9 cellular contexts compared by ENCODE assay signal in the genomic region with DNA sequence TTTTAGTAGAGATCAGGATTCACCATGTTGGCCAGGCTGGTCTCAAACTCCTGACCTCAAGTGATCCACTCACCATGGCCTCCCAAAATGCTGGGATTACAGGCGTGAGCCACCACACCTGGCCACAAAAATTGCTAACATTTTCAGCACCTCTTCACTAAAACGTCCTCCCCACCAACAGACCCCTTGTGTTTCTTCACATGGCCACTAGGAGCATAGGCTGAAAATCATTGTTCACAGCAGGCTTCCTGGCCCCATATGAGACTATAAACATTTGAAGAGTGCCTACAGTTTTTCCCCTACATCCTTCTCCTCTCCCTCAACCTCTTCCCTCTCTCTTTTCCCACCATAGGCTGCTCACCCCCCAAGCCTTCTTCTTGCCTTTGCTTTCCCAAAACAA. TPM values are rescaled to one million over a fixed set of nuclear protein-coding genes. Genes with fewer than 3 reads are reported as not detected.
A peak's percentile ranks its signal among the peaks of the same experiment; 100 is the strongest.
DNase-seq lines count a peak whose midpoint lies in the region; ATAC-seq, FAIRE-seq and TF ChIP-seq lines count a peak whose summit lies in the region.
"Had no signal": no experiment of that assay in that cellular context is flagged by ENCODE, and none has a peak within 500 bp of the region (broad histone marks: within the 10 kb centered on the region; RNA-seq: fewer than 3 reads in every experiment).

No MANE protein-coding gene starts in this region.

- no peaks in the 10 kb centered on the region for H4K20me1 ChIP-seq in HCT116 (ENCODE audit: insufficient read depth)

- FAIRE-seq in RCC 7860 (lab: Jason Lieb, UNC): no peak

- RAD21 ChIA-PET in HCT116 (lab: Charles Lee; ENCODE audit: low non-redundant PET in 1 of 2, low total read pairs in 2 of 2, uncharacterized antibody in 2 of 2, unreplicated experiment in 2 of 2): no interaction called here

- intact Hi-C loops in HCT116 (cut with micrococcal nuclease): no loop called here
- intact Hi-C loops in right lobe of liver (cut with DNase I): no loop called here

- H3K9ac ChIP-seq in HCT116 (ENCODE audit: low read length): no peak overlapping the region

- ATAC-seq in HCT116 (peak; percentile 96), right lobe of liver (no peak), HG02885 (IDR thresholded peaks at IDR 0.05; ENCODE audit: poor library complexity, unreplicated experiment) (no peak)

- H3K79me2 ChIP-seq in HCT116 (ENCODE audit: insufficient read depth, low read length): no peaks in the 10 kb centered on the region

- no peak for TF ChIP-seq POLR2A in HCT116 (IDR thresholded peaks at IDR 0.05; ENCODE audit: borderline replicate concordance, extremely low read depth, insufficient read depth, insufficient read length)
- no peak for TF ChIP-seq POLR2A in right lobe of liver (IDR thresholded peaks at IDR 0.05)

- no peaks in the 10 kb centered on the region for H3K36me3 ChIP-seq in HCT116 (ENCODE audit: control insufficient read depth in 1 of 2, insufficient read depth in 2 of 2, low read length in 2 of 2)
- H3K36me3 ChIP-seq in WERI-Rb-1: no peaks in the 10 kb centered on the region
- H3K36me3 ChIP-seq in right lobe of liver: no peaks in the 10 kb centered on the region

- 46% methylated on average over 2 of the region's 2 CpGs for WGBS in right lobe of liver (ENCODE audit: insufficient coverage, low coverage, low lambda C conversion rate, missing lambda C conversion rate)

- H3K9me2 ChIP-seq in HCT116 (ENCODE audit: insufficient read depth): no peaks in the 10 kb centered on the region

- no TSS peak for BruUV-seq in HCT116 (replicated peaks; lab: Mats Ljungman, UMichigan)

- peak; percentile 7; the same call in 1 of the 2 replicates for TF ChIP-seq RAD21 in HCT116 (IDR thresholded peaks at IDR 0.05; ENCODE audit: low read depth)

- H3K9me3 ChIP-seq in HCT116 (ENCODE audit: control insufficient read depth in 1 of 2, insufficient read depth in 1 of 2, low read depth in 1 of 2, low read length in 2 of 2) (no peaks in the 10 kb centered on the region), WERI-Rb-1 (ENCODE audit: severe bottlenecking) (no peaks in the 10 kb centered on the region), right lobe of liver (no peaks in the 10 kb centered on the region)

- H3K4me1 ChIP-seq in HCT116 (ENCODE audit: control insufficient read depth in 1 of 2, insufficient read depth in 2 of 2, low read length in 2 of 2): peaks cover 0 to 4% of the 10 kb centered on the region in 2 experiments; a peak in 1 of 4 replicates
- no peaks in the 10 kb centered on the region for H3K4me1 ChIP-seq in right lobe of liver

- H3K4me2 ChIP-seq in HCT116 (ENCODE audit: low read length): no peak overlapping the region

- H3K27ac ChIP-seq in HCT116 (ENCODE audit: low read depth, low read length) (no peak overlapping the region), WERI-Rb-1 (no peak overlapping the region), right lobe of liver (no peak overlapping the region)

- peak; percentile 18 for DNase-seq in DMS114 treated with DMSO at 0.1 percent for 48 hours (lab: John Stamatoyannopoulos, UW; ENCODE audit: unreplicated experiment)
- DNase-seq in HCT116 (ENCODE audit: low read depth, low spot score): peak; percentile 48
- peak; percentile 23 for DNase-seq in WERI-Rb-1
- no peak for DNase-seq in right lobe of liver
- DNase-seq in HPDE6-E6E7 (ENCODE audit: extremely low spot score): no peak
- DNase-seq in NCI-H748 (lab: John Stamatoyannopoulos, UW; ENCODE audit: unreplicated experiment): no peak
- DNase-seq in RCC 7860 (ENCODE audit: low spot score): no peak
- DNase-seq: NK-92 treated with Interleukin-12 subunit alpha and Interleukin-12 subunit beta, amount 100 ng/mL, for 24 hours had no signal

- CTCF ChIA-PET in HCT116 (lab: Charles Lee): interaction anchor here (0.5 kb wide), 1 partner anchor 38 kb away, joined by 3 read pairs; no protein-coding TSS in a partner anchor

- H3K4me3 ChIP-seq in HCT116 (replicated peaks in 1 of 2; ENCODE audit: low read depth in 1 of 2, low read length in 2 of 2): no peak overlapping the region
- H3K4me3 ChIP-seq in WERI-Rb-1 (ENCODE audit: low read depth, low read length): no peak overlapping the region
- no peak overlapping the region for H3K4me3 ChIP-seq in right lobe of liver

- peak overlapping the region; percentile 96 for H2AFZ ChIP-seq in HCT116 (ENCODE audit: low read depth, low read length, poor library complexity, severe bottlenecking)

- POLR2A ChIA-PET in HCT116 (lab: Charles Lee): no interaction called here

- TF ChIP-seq CTCF in HCT116 (IDR thresholded peaks at IDR 0.05 in 2 of 3, conservative IDR thresholded peaks at IDR 0.05 in 1 of 3; ENCODE audit: borderline replicate concordance in 1 of 3, insufficient read depth in 1 of 3, low read depth in 2 of 3, low read length in 2 of 3) (peak; percentile 15 to 70 (median 63); a peak in 4 of 6 replicates), WERI-Rb-1 (IDR thresholded peaks at IDR 0.05; ENCODE audit: low read depth, low read length) (peak; percentile 58), right lobe of liver (IDR thresholded peaks at IDR 0.05) (peak; percentile 16 to 24 (median 20))

- H3K27me3 ChIP-seq in HCT116 (ENCODE audit: insufficient read depth, low read length) (no peaks in the 10 kb centered on the region), WERI-Rb-1 (ENCODE audit: insufficient read depth, low read depth, severe bottlenecking) (no peaks in the 10 kb centered on the region), right lobe of liver (no peaks in the 10 kb centered on the region)

TF ChIP-seq in HCT116, 20 proteins besides CTCF, POLR2A, EP300 and RAD21 (continues in another document):
- TF ChIP-seq ZNF274 (IDR thresholded peaks at IDR 0.05; ENCODE audit: low read depth, low read length) (no peak), SP1 (IDR thresholded peaks at IDR 0.05; ENCODE audit: low read depth) (no peak), SRF (IDR thresholded peaks at IDR 0.05; ENCODE audit: low read depth) (no peak), POLR2AphosphoS5 (IDR thresholded peaks at IDR 0.05; ENCODE audit: low read depth, low read length) (no peak), SIN3A (IDR thresholded peaks at IDR 0.05; ENCODE audit: low read depth) (no peak), EZH2phosphoT487 (IDR thresholded peaks at IDR 0.05; ENCODE audit: borderline replicate concordance) (no peak), ZFX (IDR thresholded peaks at IDR 0.05) (no peak), FOSL1 (IDR thresholded peaks at IDR 0.05; ENCODE audit: low read depth) (no peak), CEBPB (IDR thresholded peaks at IDR 0.05; ENCODE audit: low read depth) (no peak), JUND (IDR thresholded peaks at IDR 0.05) (no peak), TCF7L2 (IDR thresholded peaks at IDR 0.05; ENCODE audit: borderline replicate concordance, extremely low read depth, insufficient read depth, insufficient read length) (no peak), ELF1 (IDR thresholded peaks at IDR 0.05; ENCODE audit: borderline replicate concordance, low read depth) (no peak), MAX (IDR thresholded peaks at IDR 0.05) (no peak), ZBTB33 (IDR thresholded peaks at IDR 0.05; ENCODE audit: extremely low read depth, insufficient replicate concordance, low read length) (no peak)
- TF ChIP-seq, protein P1, sequence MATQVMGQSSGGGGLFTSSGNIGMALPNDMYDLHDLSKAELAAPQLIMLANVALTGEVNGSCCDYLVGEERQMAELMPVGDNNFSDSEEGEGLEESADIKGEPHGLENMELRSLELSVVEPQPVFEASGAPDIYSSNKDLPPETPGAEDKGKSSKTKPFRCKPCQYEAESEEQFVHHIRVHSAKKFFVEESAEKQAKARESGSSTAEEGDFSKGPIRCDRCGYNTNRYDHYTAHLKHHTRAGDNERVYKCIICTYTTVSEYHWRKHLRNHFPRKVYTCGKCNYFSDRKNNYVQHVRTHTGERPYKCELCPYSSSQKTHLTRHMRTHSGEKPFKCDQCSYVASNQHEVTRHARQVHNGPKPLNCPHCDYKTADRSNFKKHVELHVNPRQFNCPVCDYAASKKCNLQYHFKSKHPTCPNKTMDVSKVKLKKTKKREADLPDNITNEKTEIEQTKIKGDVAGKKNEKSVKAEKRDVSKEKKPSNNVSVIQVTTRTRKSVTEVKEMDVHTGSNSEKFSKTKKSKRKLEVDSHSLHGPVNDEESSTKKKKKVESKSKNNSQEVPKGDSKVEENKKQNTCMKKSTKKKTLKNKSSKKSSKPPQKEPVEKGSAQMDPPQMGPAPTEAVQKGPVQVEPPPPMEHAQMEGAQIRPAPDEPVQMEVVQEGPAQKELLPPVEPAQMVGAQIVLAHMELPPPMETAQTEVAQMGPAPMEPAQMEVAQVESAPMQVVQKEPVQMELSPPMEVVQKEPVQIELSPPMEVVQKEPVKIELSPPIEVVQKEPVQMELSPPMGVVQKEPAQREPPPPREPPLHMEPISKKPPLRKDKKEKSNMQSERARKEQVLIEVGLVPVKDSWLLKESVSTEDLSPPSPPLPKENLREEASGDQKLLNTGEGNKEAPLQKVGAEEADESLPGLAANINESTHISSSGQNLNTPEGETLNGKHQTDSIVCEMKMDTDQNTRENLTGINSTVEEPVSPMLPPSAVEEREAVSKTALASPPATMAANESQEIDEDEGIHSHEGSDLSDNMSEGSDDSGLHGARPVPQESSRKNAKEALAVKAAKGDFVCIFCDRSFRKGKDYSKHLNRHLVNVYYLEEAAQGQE (IDR thresholded peaks at IDR 0.05; ENCODE audit: low read depth): no peak

RNA-seq across cellular contexts. Expression of gene SFPQ, which starts 28.0 kb away (rescaled TPM):
- total RNA-seq in HCT116 (2021; ENCODE audit: unreplicated experiment) (327 TPM), right lobe of liver (10 to 100 TPM; 48.4 to 99.6 (median 73.2) TPM)
- polyA plus RNA-seq in HCT116 (2012): 160 and 174 TPM in 2 replicates

RNA-seq across cellular contexts. Expression of gene ZMYM4, which starts 47.5 kb away (rescaled TPM):
- total RNA-seq in HCT116 (2021; ENCODE audit: unreplicated experiment) (58.0 TPM), right lobe of liver (10 to 100 TPM; 13.3 to 20.4 (median 17.1) TPM)
- polyA plus RNA-seq in HCT116 (2012): 11.9 and 17.6 TPM in 2 replicates

Comparison
In these comparisons a context has a peak if more than half of its experiments do, and no peak if none do; other contexts are left out.
1. DNase-seq: peak in DMS114 treated with DMSO at 0.1 percent for 48 hours (single experiment), HCT116 (single experiment) and WERI-Rb-1 (single experiment); none in right lobe of liver (0 of 3), HPDE6-E6E7 (single experiment), NCI-H748 (single experiment) and RCC 7860 (single experiment).
2. Peak in every context shown above with its lines, with median percentiles within 50 percentile points of each other: CTCF ChIP-seq.